In genomic region chr22:22507743-22508273, GRCh38 we compare ENCODE assay signal across 8 cellular contexts. TPM values are rescaled to one million over a fixed set of nuclear protein-coding genes. Genes with fewer than 3 reads are reported as not detected.
A peak's percentile ranks its signal among the peaks of the same experiment; 100 is the strongest.
DNase-seq lines count a peak whose midpoint lies in the region; ATAC-seq and TF ChIP-seq lines count a peak whose summit lies in the region.

No MANE protein-coding gene starts in this region.

- H3K4me1 Mint-ChIP-seq in dendritic cell treated with granulocyte-macrophage colony-stimulating factor and Interleukin-4, amounts not matched to agents 40 ng/mL and 50 ng/mL, for 4 days (ENCODE audit: low read depth): peaks cover 15% of the 10 kb centered on the region
- peaks cover 24% of the 10 kb centered on the region for H3K4me1 Mint-ChIP-seq in nephron

- no peaks in the 10 kb centered on the region for H3K36me3 Mint-ChIP-seq in dendritic cell treated with granulocyte-macrophage colony-stimulating factor and Interleukin-4, amounts not matched to agents 40 ng/mL and 50 ng/mL, for 4 days (ENCODE audit: low read depth)
- H3K36me3 Mint-ChIP-seq in nephron (ENCODE audit: low read depth): peaks cover 45% of the 10 kb centered on the region

- H3K27ac Mint-ChIP-seq in dendritic cell treated with granulocyte-macrophage colony-stimulating factor and Interleukin-4, amounts not matched to agents 40 ng/mL and 50 ng/mL, for 4 days: peak overlapping the region; percentile 65
- H3K27ac Mint-ChIP-seq in nephron: peak overlapping the region; percentile 5 to 45 (median 13)

- H3K4me3 ChIP-seq in Jurkat, Clone E6-1 (ENCODE audit: low read length): peak overlapping the region; percentile 85

- peak overlapping the region; percentile 78 for H3K4me3 Mint-ChIP-seq in dendritic cell treated with granulocyte-macrophage colony-stimulating factor and Interleukin-4, amounts not matched to agents 40 ng/mL and 50 ng/mL, for 4 days
- peak overlapping the region; percentile 89 to 93 (median 93) for H3K4me3 Mint-ChIP-seq in nephron

- peaks cover 14% of the 10 kb centered on the region for H3K9me3 Mint-ChIP-seq in dendritic cell treated with granulocyte-macrophage colony-stimulating factor and Interleukin-4, amounts not matched to agents 40 ng/mL and 50 ng/mL, for 4 days
- H3K9me3 Mint-ChIP-seq in nephron: peaks cover 9% of the 10 kb centered on the region

- ATAC-seq in HG02610 (IDR thresholded peaks at IDR 0.05; ENCODE audit: unreplicated experiment) (no peak), HG03432 (IDR thresholded peaks at IDR 0.05; ENCODE audit: unreplicated experiment) (no peak)

- intact Hi-C loops in dendritic cell treated with granulocyte-macrophage colony-stimulating factor and Interleukin-4, amounts not matched to agents 40 ng/mL and 50 ng/mL, for 4 days (cut with micrococcal nuclease): no loop called here

- H3K27me3 Mint-ChIP-seq in dendritic cell treated with granulocyte-macrophage colony-stimulating factor and Interleukin-4, amounts not matched to agents 40 ng/mL and 50 ng/mL, for 4 days: peaks cover 15% of the 10 kb centered on the region
- H3K27me3 Mint-ChIP-seq in nephron (ENCODE audit: low read depth): peaks cover 11% of the 10 kb centered on the region

- no peak for TF ChIP-seq CTCF in C4-2B (conservative IDR thresholded peaks at IDR 0.05)
- no peak for TF ChIP-seq CTCF in nephron (IDR thresholded peaks at IDR 0.05; ENCODE audit: unreplicated experiment in 3 of 3)

- H3K27ac ChIP-seq in C4-2B: peak overlapping the region; percentile 67

- DNase-seq in Jurkat, Clone E6-1 (ENCODE audit: low read depth, low spot score): no peak
- DNase-seq in NCI-H345 treated with DMSO at 0.1 percent for 48 hours (lab: John Stamatoyannopoulos, UW; ENCODE audit: unreplicated experiment) (no peak), NCI-H1105 treated with DMSO at 0.1 percent for 48 hours (lab: John Stamatoyannopoulos, UW) (no peak)

RNA-seq across cellular contexts. Expression of gene ZNF280B, which starts 0.7 kb away (rescaled TPM):
- polyA plus RNA-seq in Jurkat, Clone E6-1 (2012; ENCODE audit: insufficient read depth, insufficient read length): 3.1 TPM

RNA-seq across cellular contexts. Expression of gene ZNF280A, which starts 12.3 kb away (rescaled TPM):
- not detected for polyA plus RNA-seq in Jurkat, Clone E6-1 (2012; ENCODE audit: insufficient read depth, insufficient read length)

RNA-seq across cellular contexts. Expression of gene PRAME, which starts 51.3 kb away (rescaled TPM):
- 185 TPM for polyA plus RNA-seq in Jurkat, Clone E6-1 (2012; ENCODE audit: insufficient read depth, insufficient read length)
